In genomic region chr16:84700518-84701277, GRCh38 we compare ENCODE assay signal across 8 cellular contexts. TPM values are rescaled to one million over a fixed set of nuclear protein-coding genes. Genes with fewer than 3 reads are reported as not detected.
DNase-seq lines count a peak whose midpoint lies in the region; ATAC-seq and TF ChIP-seq lines count a peak whose summit lies in the region.

No MANE protein-coding gene starts in this region.

- no peaks in the 10 kb centered on the region for H3K27me3 ChIP-seq in SK-N-SH (ENCODE audit: insufficient read depth)

- H3F3A ChIP-seq in SK-N-SH (replicated peaks; ENCODE audit: insufficient read depth), result no peaks in the 10 kb centered on the region

- H3K4me3 ChIP-seq in AG04449 (ENCODE audit: low read depth, low read length) (peak overlapping the region; percentile 77), SK-N-SH (ENCODE audit: low read depth in 2 of 2, low read length in 1 of 2) (peak overlapping the region; percentile 65 to 91)

- H3K27me3 Mint-ChIP-seq in brain, result no peaks in the 10 kb centered on the region

- 7% methylated on average over 20 of the region's 20 CpGs for WGBS in SK-N-SH (ENCODE audit: low lambda C conversion rate)

- no peaks in the 10 kb centered on the region for H3K9me2 ChIP-seq in SK-N-SH

- H3K9ac ChIP-seq in SK-N-SH, result peak overlapping the region; percentile 87

- H3K4me2 ChIP-seq in SK-N-SH, result peak overlapping the region; percentile 77

- no peak for TF ChIP-seq CTCF in AG04449 (IDR thresholded peaks at IDR 0.05; ENCODE audit: insufficient read depth, low read length, missing control alignments)
- TF ChIP-seq CTCF in SK-N-SH (IDR thresholded peaks at IDR 0.05), result no peak
- TF ChIP-seq CTCF in brain (conservative IDR thresholded peaks at IDR 0.05), result no peak

- no peak for DNase-seq in AG04449 (ENCODE audit: low read depth, low spot score)
- DNase-seq in SK-N-SH, result peak; percentile 37
- DNase-seq in kidney tubule cell (ENCODE audit: low spot score), result peak; percentile 23
- DNase-seq in stimulated activated CD4-positive, alpha-beta T cell treated with anti-CD3 and anti-CD28 coated beads, Interleukin-2, amount 100 ng/mL, for 24 hours, result peak; percentile 26 to 43
- no peak for DNase-seq in NCI-H345 (lab: John Stamatoyannopoulos, UW)

- H2AFZ ChIP-seq in SK-N-SH (ENCODE audit: low read depth), result no peak overlapping the region; the same call in 1 of the 2 replicates

- H3K27ac Mint-ChIP-seq in brain, result peak overlapping the region; percentile 92 to 98 (median 96)

- H3K4me1 Mint-ChIP-seq in brain, result peaks cover 52% of the 10 kb centered on the region

- peaks cover 54% of the 10 kb centered on the region for H4K20me1 ChIP-seq in SK-N-SH (ENCODE audit: insufficient read depth)

- peak overlapping the region; percentile 58 to 71; a peak in 3 of 4 replicates for H3K27ac ChIP-seq in SK-N-SH (ENCODE audit: low read depth in 2 of 2, low read length in 1 of 2)

- H3K79me2 ChIP-seq in SK-N-SH (ENCODE audit: insufficient read depth), result peaks cover 59% of the 10 kb centered on the region

- ATAC-seq in GM18867 (IDR thresholded peaks at IDR 0.05; ENCODE audit: unreplicated experiment) (peak; percentile 28), HG03095 (IDR thresholded peaks at IDR 0.05; ENCODE audit: unreplicated experiment) (peak; percentile 24)

- H3K4me3 Mint-ChIP-seq in brain, result peak overlapping the region; percentile 96 to 99 (median 99)

- TF ChIP-seq RAD21 in SK-N-SH (IDR thresholded peaks at IDR 0.05; ENCODE audit: low read length), result no peak

- peaks cover 5% of the 10 kb centered on the region for H3K36me3 Mint-ChIP-seq in brain

- H3K4me1 ChIP-seq in SK-N-SH (ENCODE audit: control insufficient read depth in 1 of 2, insufficient read depth in 2 of 2, low read depth in 1 of 2, low read length in 1 of 2), result peaks cover 7 to 15% of the 10 kb centered on the region in 2 experiments; a peak in 2 of 4 replicates

- no peaks in the 10 kb centered on the region for H3K9me3 ChIP-seq in SK-N-SH

- CTCF ChIA-PET in AG04449 (lab: Yijun Ruan, JAX), result interaction anchor here (1.0 to 6.1 kb wide), 6 partner anchors 11 to 78 kb away, joined by 3 to 63 read pairs (median 6); no protein-coding TSS in a partner anchor
- CTCF ChIA-PET in SK-N-SH (lab: Yijun Ruan, JAX), result interaction anchor here (0.7 to 6.0 kb wide), 5 partner anchors 25 to 78 kb away, joined by 3 to 39 read pairs (median 8); no protein-coding TSS in a partner anchor

- H3K9me3 Mint-ChIP-seq in brain, result peaks cover 0 to 2% (median 0%) of the 10 kb centered on the region in 5 experiments

- no peak for TF ChIP-seq EP300 in SK-N-SH (IDR thresholded peaks at IDR 0.05; ENCODE audit: borderline replicate concordance in 1 of 2, low read depth in 1 of 2, low read length in 1 of 2)

- H3K36me3 ChIP-seq in SK-N-SH (replicated peaks in 1 of 2; ENCODE audit: control insufficient read depth in 1 of 2, insufficient read depth in 2 of 2, low read length in 1 of 2), result no peaks in the 10 kb centered on the region

- POLR2A ChIA-PET in AG04449 (lab: Yijun Ruan, JAX), result no interaction called here
- POLR2A ChIA-PET in SK-N-SH (lab: Yijun Ruan, JAX), result interaction anchor here (1.0 kb wide), 1 partner anchor 57 kb away, joined by 3 read pairs; no protein-coding TSS in a partner anchor

TF ChIP-seq in SK-N-SH, 30 proteins besides CTCF, POLR2A, EP300 and RAD21:
- TF ChIP-seq MXI1 (IDR thresholded peaks at IDR 0.05; ENCODE audit: low read depth, low read length) (0 out of 2 replicates have a peak, but pooled peaks have one; percentile 10), JUND (IDR thresholded peaks at IDR 0.05) (no peak), PBX3 (IDR thresholded peaks at IDR 0.05) (peak; percentile 74)

RNA-seq across cellular contexts. Expression of gene USP10, which starts 0.9 kb away (rescaled TPM):
- 41.6 and 49.2 TPM in 2 replicates for polyA plus RNA-seq in SK-N-SH (2012; rRNA removed)
- polyA plus RNA-seq in SK-N-SH (2012; cell fraction: cytosol; rRNA removed), result 27.1 and 31.0 TPM in 2 replicates
- 103 and 133 TPM in 2 replicates for polyA plus RNA-seq in SK-N-SH (2012; cell fraction: nucleus; rRNA removed)
- 63.6 TPM for polyA plus RNA-seq in brain (ENCODE audit: insufficient read depth, low read depth, low replicate concordance)

RNA-seq across cellular contexts. Expression of gene KLHL36, which starts 52.4 kb away (rescaled TPM):
- polyA plus RNA-seq in SK-N-SH (2012; rRNA removed) (39.8 and 43.3 TPM in 2 replicates), brain (ENCODE audit: insufficient read depth, low read depth, low replicate concordance) (19.2 TPM)
- 17.4 and 26.1 TPM in 2 replicates for polyA plus RNA-seq in SK-N-SH (2012; cell fraction: cytosol; rRNA removed)
- 94.5 and 97.9 TPM in 2 replicates for polyA plus RNA-seq in SK-N-SH (2012; cell fraction: nucleus; rRNA removed)

Comparison
In these comparisons a context has a peak if more than half of its experiments do, and no peak if none do; other contexts are left out.
1. DNase-seq: peak in SK-N-SH (single experiment), kidney tubule cell (single experiment) and stimulated activated CD4-positive, alpha-beta T cell treated with anti-CD3 and anti-CD28 coated beads, Interleukin-2, amount 100 ng/mL, for 24 hours (2 of 2); none in AG04449 (single experiment) and NCI-H345 (single experiment).